In the genomic region with DNA sequence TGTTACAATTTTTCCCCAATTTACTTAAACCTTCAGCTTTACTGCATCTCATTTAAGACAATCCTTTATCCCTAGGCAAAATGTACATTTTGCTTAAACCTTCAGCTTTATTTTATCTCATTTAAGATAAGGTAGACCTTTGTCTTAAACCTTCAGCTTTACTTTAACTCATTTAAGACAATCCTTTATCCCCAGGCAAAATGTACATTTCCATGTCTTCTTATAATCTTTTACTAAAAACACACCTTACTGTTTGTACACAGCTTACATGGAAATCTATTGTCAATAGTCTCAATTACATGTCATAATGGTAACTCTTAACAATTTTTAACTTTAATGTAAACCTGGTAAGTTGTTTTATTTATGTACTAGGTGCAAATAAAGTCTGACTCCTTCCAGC, we compare ENCODE assay signal across 44 cellular contexts. TPM values are rescaled to one million over a fixed set of nuclear protein-coding genes. Genes with fewer than 3 reads are reported as not detected.
"Had no signal": no experiment of that assay in that cellular context is flagged by ENCODE, and none has a peak within 500 bp of the region (broad histone marks: within the 10 kb centered on the region; RNA-seq: fewer than 3 reads in every experiment).

No MANE protein-coding gene starts in this region.

- H3K4me3 Mint-ChIP-seq: activated naive CD4-positive, alpha-beta T cell treated with anti-CD3 and anti-CD28 coated beads for 36 hours; activated naive CD4-positive, alpha-beta T cell treated with anti-CD3 and anti-CD28 coated beads, Interleukin-2, amount 10 ng/mL, durations not matched to agents 7 days and 5 days; activated naive CD4-positive, alpha-beta T cell treated with anti-CD3 and anti-CD28 coated beads, Interleukin-2, amount 50 U/mL, for 24 hours; activated naive CD8-positive, alpha-beta T cell; activated naive CD8-positive, alpha-beta T cell treated with anti-CD3 and anti-CD28 coated beads for 36 hours; activated naive CD8-positive, alpha-beta T cell treated with anti-CD3 and anti-CD28 coated beads, Interleukin-2, amount 10 ng/mL, durations not matched to agents 7 days and 5 days; activated naive CD8-positive, alpha-beta T cell treated with anti-CD3 and anti-CD28 coated beads, Interleukin-2, amount 50 U/mL, for 24 hours; activated T-cell treated with anti-CD3 and anti-CD28 coated beads, Interleukin-2, amount 50 U/mL, for 24 hours; activated T-cell treated with anti-CD3 and anti-CD28 coated beads, Interleukin-2, amount 50 U/mL, for 4 hours; activated T-cell treated with anti-CD3 and anti-CD28 coated beads, Interleukin-2, amount 50 U/mL, for 72 hours; activated T-helper 1 cell treated with anti-CD3 and anti-CD28 coated beads, Interleukin-12 subunit alpha, Interleukin-12 subunit beta, Interleukin-2, Interleukin-4 antibody, amounts not matched to agents 30 ng/mL and 10 ng/mL and 1 ng/mL, durations not matched to agents 14 hours and 24 hours and 36 hours; activated T-helper 17 cell treated with anti-CD3 and anti-CD28 coated beads, Interleukin-2, amount 50 U/mL, for 72 hours; brain; central memory CD8-positive, alpha-beta T cell had no signal

- H3K27ac Mint-ChIP-seq: activated naive CD4-positive, alpha-beta T cell treated with anti-CD3 and anti-CD28 coated beads for 36 hours; activated naive CD4-positive, alpha-beta T cell treated with anti-CD3 and anti-CD28 coated beads, Interleukin-2, amount 10 ng/mL, durations not matched to agents 7 days and 5 days; activated naive CD4-positive, alpha-beta T cell treated with anti-CD3 and anti-CD28 coated beads, Interleukin-2, amount 50 U/mL, for 24 hours; activated naive CD4-positive, alpha-beta T cell treated with anti-CD3 and anti-CD28 coated beads, Interleukin-2, amount 50 U/mL, for 72 hours; activated naive CD8-positive, alpha-beta T cell; activated naive CD8-positive, alpha-beta T cell treated with anti-CD3 and anti-CD28 coated beads for 36 hours; activated naive CD8-positive, alpha-beta T cell treated with anti-CD3 and anti-CD28 coated beads, Interleukin-2, amount 10 ng/mL, durations not matched to agents 7 days and 5 days; activated naive CD8-positive, alpha-beta T cell treated with anti-CD3 and anti-CD28 coated beads, Interleukin-2, amount 50 U/mL, for 24 hours; activated T-cell treated with anti-CD3 and anti-CD28 coated beads, Interleukin-2, amount 50 U/mL, for 24 hours; activated T-cell treated with anti-CD3 and anti-CD28 coated beads, Interleukin-2, amount 50 U/mL, for 72 hours; activated T-helper 1 cell treated with anti-CD3 and anti-CD28 coated beads, Interleukin-12 subunit alpha, Interleukin-12 subunit beta, Interleukin-2, Interleukin-4 antibody, amounts not matched to agents 30 ng/mL and 10 ng/mL and 1 ng/mL, durations not matched to agents 14 hours and 24 hours and 36 hours; activated T-helper 17 cell treated with anti-CD3 and anti-CD28 coated beads, Interleukin-2, amount 50 U/mL, for 72 hours; activated T-helper 2 cell treated with anti-CD3 and anti-CD28 coated beads, Interferon-gamma antibody, Interleukin-2, Interleukin-4, amounts not matched to agents 10 μg/mL and 5 μg/mL and 100 μg/mL, durations not matched to agents 14 hours and 24 hours and 36 hours; brain had no signal

- H3K27ac ChIP-seq: adrenal gland, ascending aorta, body of pancreas, brain microvascular endothelial cell, breast epithelium, cardiac muscle cell had no signal

- DNase-seq: activated effector memory CD4-positive, alpha-beta T cell treated with anti-CD3 and anti-CD28 coated beads, Interleukin-2, amount 50 U/mL, for 16 hours; activated effector memory CD4-positive, alpha-beta T cell treated with Interleukin-2 at 50 U/mL for 16 hours; activated gamma-delta T cell; activated gamma-delta T cell treated with Interleukin-2 at 50 U/mL for 16 hours; activated naive CD4-positive, alpha-beta T cell; activated naive CD4-positive, alpha-beta T cell treated with anti-CD3 and anti-CD28 coated beads for 36 hours; activated naive CD4-positive, alpha-beta T cell treated with anti-CD3 and anti-CD28 coated beads, Interleukin-2, amount 10 ng/mL, durations not matched to agents 7 days and 5 days; activated naive CD4-positive, alpha-beta T cell treated with anti-CD3 and anti-CD28 coated beads, Interleukin-2, amount 50 U/mL, for 16 hours; activated naive CD4-positive, alpha-beta T cell treated with Interleukin-2 at 50 U/mL for 16 hours; activated naive CD8-positive, alpha-beta T cell treated with anti-CD3 and anti-CD28 coated beads for 36 hours; activated naive CD8-positive, alpha-beta T cell treated with anti-CD3 and anti-CD28 coated beads, Interleukin-2, amount 10 ng/mL, durations not matched to agents 7 days and 5 days; activated naive CD8-positive, alpha-beta T cell treated with anti-CD3 and anti-CD28 coated beads, Interleukin-2, amount 50 U/mL, for 24 hours; activated T-cell treated with anti-CD3 and anti-CD28 coated beads, Interleukin-2, amount 50 U/mL, for 1 hour; activated T-cell treated with anti-CD3 and anti-CD28 coated beads, Interleukin-2, amount 50 U/mL, for 24 hours; activated T-cell treated with anti-CD3 and anti-CD28 coated beads, Interleukin-2, amount 50 U/mL, for 4 hours; activated T-cell treated with anti-CD3 and anti-CD28 coated beads, Interleukin-2, amount 50 U/mL, for 48 hours; activated T-cell treated with anti-CD3 and anti-CD28 coated beads, Interleukin-2, amount 50 U/mL, for 72 hours; adrenal gland; amniotic stem cell; amygdala; anterior cingulate cortex; aorta; body of pancreas; brain microvascular endothelial cell; caudate nucleus; central memory CD4-positive, alpha-beta T cell; cerebellar nuclear complex had no signal

- H3K27me3 Mint-ChIP-seq: activated naive CD4-positive, alpha-beta T cell treated with anti-CD3 and anti-CD28 coated beads, Interleukin-2, amount 10 ng/mL, durations not matched to agents 7 days and 5 days; activated naive CD8-positive, alpha-beta T cell treated with anti-CD3 and anti-CD28 coated beads for 36 hours; activated naive CD8-positive, alpha-beta T cell treated with anti-CD3 and anti-CD28 coated beads, Interleukin-2, amount 10 ng/mL, durations not matched to agents 7 days and 5 days; activated naive CD8-positive, alpha-beta T cell treated with anti-CD3 and anti-CD28 coated beads, Interleukin-2, amount 50 U/mL, for 24 hours; activated T-cell treated with anti-CD3 and anti-CD28 coated beads, Interleukin-2, amount 50 U/mL, for 24 hours; activated T-helper 17 cell treated with anti-CD3 and anti-CD28 coated beads, Interleukin-2, amount 50 U/mL, for 72 hours; brain; central memory CD8-positive, alpha-beta T cell had no signal

- H3K27me3 ChIP-seq: adrenal gland, ascending aorta, body of pancreas, brain microvascular endothelial cell, breast epithelium, cardiac muscle cell had no signal

- H3K4me1 ChIP-seq: adrenal gland, ascending aorta, body of pancreas, breast epithelium had no signal

- H3K4me1 Mint-ChIP-seq: activated naive CD4-positive, alpha-beta T cell treated with anti-CD3 and anti-CD28 coated beads, Interleukin-2, amount 10 ng/mL, durations not matched to agents 7 days and 5 days; activated naive CD4-positive, alpha-beta T cell treated with anti-CD3 and anti-CD28 coated beads, Interleukin-2, amount 50 U/mL, for 24 hours; activated naive CD8-positive, alpha-beta T cell treated with anti-CD3 and anti-CD28 coated beads for 36 hours; activated naive CD8-positive, alpha-beta T cell treated with anti-CD3 and anti-CD28 coated beads, Interleukin-2, amount 10 ng/mL, durations not matched to agents 7 days and 5 days; activated naive CD8-positive, alpha-beta T cell treated with anti-CD3 and anti-CD28 coated beads, Interleukin-2, amount 50 U/mL, for 24 hours; activated T-helper 17 cell treated with anti-CD3 and anti-CD28 coated beads, Interleukin-2, amount 50 U/mL, for 72 hours; central memory CD8-positive, alpha-beta T cell had no signal

- H3K36me3 Mint-ChIP-seq: activated naive CD4-positive, alpha-beta T cell treated with anti-CD3 and anti-CD28 coated beads, Interleukin-2, amount 10 ng/mL, durations not matched to agents 7 days and 5 days; activated naive CD4-positive, alpha-beta T cell treated with anti-CD3 and anti-CD28 coated beads, Interleukin-2, amount 50 U/mL, for 24 hours; activated naive CD8-positive, alpha-beta T cell; activated naive CD8-positive, alpha-beta T cell treated with anti-CD3 and anti-CD28 coated beads for 36 hours; activated naive CD8-positive, alpha-beta T cell treated with anti-CD3 and anti-CD28 coated beads, Interleukin-2, amount 10 ng/mL, durations not matched to agents 7 days and 5 days; brain had no signal

- H3K4me3 ChIP-seq: adrenal gland, ascending aorta, body of pancreas, breast epithelium, cardiac muscle cell had no signal

- H3K36me3 ChIP-seq: adrenal gland, ascending aorta, brain microvascular endothelial cell, breast epithelium, cardiac muscle cell had no signal

- H3K9me3 Mint-ChIP-seq: activated naive CD4-positive, alpha-beta T cell treated with anti-CD3 and anti-CD28 coated beads, Interleukin-2, amount 50 U/mL, for 24 hours; activated T-helper 1 cell treated with anti-CD3 and anti-CD28 coated beads, Interleukin-12 subunit alpha, Interleukin-12 subunit beta, Interleukin-2, Interleukin-4 antibody, amounts not matched to agents 30 ng/mL and 10 ng/mL and 1 ng/mL, durations not matched to agents 14 hours and 24 hours and 36 hours; activated T-helper 17 cell treated with anti-CD3 and anti-CD28 coated beads, Interleukin-2, amount 50 U/mL, for 72 hours; activated T-helper 2 cell treated with anti-CD3 and anti-CD28 coated beads, Interferon-gamma antibody, Interleukin-2, Interleukin-4, amounts not matched to agents 10 μg/mL and 5 μg/mL and 100 μg/mL, durations not matched to agents 14 hours and 24 hours and 36 hours had no signal

RNA-seq across cellular contexts. Expression of a gene that starts 58.7 kb away (rescaled TPM):
- total RNA-seq: astrocyte, bronchial epithelial cell, cardiac muscle cell, chondrocyte had no signal
- polyA plus RNA-seq: cardiac muscle cell had no signal

RNA-seq across cellular contexts. Expression of a gene that starts 59.7 kb away (rescaled TPM):
- total RNA-seq: activated naive CD4-positive, alpha-beta T cell treated with anti-CD3 and anti-CD28 coated beads for 36 hours; activated naive CD4-positive, alpha-beta T cell treated with anti-CD3 and anti-CD28 coated beads, Interleukin-2, amount 50 U/mL, for 72 hours; activated naive CD8-positive, alpha-beta T cell treated with anti-CD3 and anti-CD28 coated beads for 36 hours; activated naive CD8-positive, alpha-beta T cell treated with anti-CD3 and anti-CD28 coated beads, Interleukin-2, amount 10 ng/mL, durations not matched to agents 7 days and 5 days; activated T-cell treated with anti-CD3 and anti-CD28 coated beads, Interleukin-2, amount 50 U/mL, for 4 hours; activated T-cell treated with anti-CD3 and anti-CD28 coated beads, Interleukin-2, amount 50 U/mL, for 72 hours; activated T-helper 1 cell treated with anti-CD3 and anti-CD28 coated beads, Interleukin-12 subunit alpha, Interleukin-12 subunit beta, Interleukin-2, Interleukin-4 antibody, amounts not matched to agents 30 ng/mL and 10 ng/mL and 1 ng/mL, durations not matched to agents 14 hours and 24 hours and 36 hours; activated T-helper 17 cell treated with anti-CD3 and anti-CD28 coated beads, Interleukin-2, amount 50 U/mL, for 72 hours; activated T-helper 2 cell treated with anti-CD3 and anti-CD28 coated beads, Interferon-gamma antibody, Interleukin-2, Interleukin-4, amounts not matched to agents 10 μg/mL and 5 μg/mL and 100 μg/mL, durations not matched to agents 14 hours and 24 hours and 36 hours; adrenal gland; aorta; ascending aorta; astrocyte; body of pancreas; breast epithelium; bronchial epithelial cell; cardiac muscle cell; cardiac septum; cerebellum; chondrocyte had no signal
- polyA plus RNA-seq: adipose tissue, cardiac muscle cell had no signal
